In genomic region chr4:5166377-5166776, GRCh38 we compare ENCODE assay signal across 1 cellular context.
TF ChIP-seq lines count a peak whose summit lies in the region.

No MANE protein-coding gene starts in this region.

TF ChIP-seq in WTC11, 78 proteins besides CTCF, POLR2A, EP300 and RAD21 (continued from another document):
- TF ChIP-seq ZNF219 (CRISPR knock-in tag; IDR thresholded peaks at IDR 0.05; ENCODE audit: borderline replicate concordance) (no peak), IRF2 (CRISPR knock-in tag; IDR thresholded peaks at IDR 0.05; ENCODE audit: borderline replicate concordance, low read depth) (no peak), ZNF416 (CRISPR knock-in tag; IDR thresholded peaks at IDR 0.05) (no peak), ZBTB43 (CRISPR knock-in tag; IDR thresholded peaks at IDR 0.05) (no peak), SMAD3 (CRISPR knock-in tag; IDR thresholded peaks at IDR 0.05; ENCODE audit: borderline replicate concordance) (no peak), GTF2I (CRISPR knock-in tag; conservative IDR thresholded peaks at IDR 0.05) (no peak), OVOL2 (CRISPR knock-in tag; IDR thresholded peaks at IDR 0.05; ENCODE audit: borderline replicate concordance) (no peak), ZNF232 (CRISPR knock-in tag; IDR thresholded peaks at IDR 0.05) (no peak), FOXK1 (CRISPR knock-in tag; IDR thresholded peaks at IDR 0.05) (no peak), USF2 (CRISPR knock-in tag; IDR thresholded peaks at IDR 0.05) (no peak)
